8 cellular contexts compared by ENCODE assay signal in the genomic region with DNA sequence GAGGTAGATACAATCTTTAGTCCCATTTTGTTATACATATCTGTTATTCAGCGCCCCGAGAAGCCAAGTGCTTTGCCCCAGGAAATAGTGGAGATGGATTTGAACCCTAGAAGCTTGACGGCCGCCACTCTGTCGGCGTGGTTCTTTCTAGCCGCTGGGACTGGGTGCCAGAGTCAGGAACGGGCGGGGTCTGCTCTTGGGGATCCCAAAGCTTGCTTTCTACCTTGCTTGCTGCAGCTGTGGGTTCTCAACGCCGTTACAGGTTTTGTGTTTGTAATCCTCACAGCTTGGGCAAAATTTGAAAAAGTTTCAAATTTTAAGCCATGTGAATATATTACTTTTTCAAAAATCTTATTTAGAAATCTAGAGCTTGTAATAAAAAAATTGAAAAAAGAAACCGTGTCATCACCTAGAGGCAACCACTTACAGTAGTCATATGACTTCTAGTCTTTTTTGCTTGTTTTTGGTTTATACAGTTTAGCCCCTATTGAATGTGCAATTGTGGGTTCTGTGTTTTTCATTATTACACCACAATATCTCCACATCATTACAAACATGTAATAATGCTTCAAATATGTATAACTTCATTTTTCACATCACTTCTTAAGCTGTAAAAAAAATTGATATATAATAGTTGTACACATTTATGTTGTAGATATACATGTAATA. TPM values are rescaled to one million over a fixed set of nuclear protein-coding genes. Genes with fewer than 3 reads are reported as not detected.
A peak's percentile ranks its signal among the peaks of the same experiment; 100 is the strongest.
DNase-seq lines count a peak whose midpoint lies in the region; ATAC-seq and TF ChIP-seq lines count a peak whose summit lies in the region.

No MANE protein-coding gene starts in this region.

- H3K79me2 ChIP-seq in Karpas-422 (ENCODE audit: low read length): peaks cover 60% of the 10 kb centered on the region

- H4K20me1 ChIP-seq in Karpas-422 (ENCODE audit: insufficient read depth, low read depth, low read length): no peaks in the 10 kb centered on the region

- H3K9me3 Mint-ChIP-seq in activated CD8-positive, alpha-beta memory T cell treated with anti-CD3 and anti-CD28 coated beads, Interleukin-2, amount 10 ng/mL, durations not matched to agents 7 days and 5 days (ENCODE audit: low read depth): no peaks in the 10 kb centered on the region

- H3K27ac ChIP-seq in Karpas-422 (ENCODE audit: low read length): peak overlapping the region; percentile 66
- H3K27ac ChIP-seq in neutrophil: peak overlapping the region; percentile 79

- peaks cover 13% of the 10 kb centered on the region for H3K36me3 Mint-ChIP-seq in activated CD8-positive, alpha-beta memory T cell treated with anti-CD3 and anti-CD28 coated beads, Interleukin-2, amount 10 ng/mL, durations not matched to agents 7 days and 5 days

- no peak for TF ChIP-seq CTCF in neutrophil (IDR thresholded peaks at IDR 0.05)

- H3K27me3 ChIP-seq in Karpas-422 (ENCODE audit: low read length) (no peaks in the 10 kb centered on the region), neutrophil (no peaks in the 10 kb centered on the region)

- H3K4me3 Mint-ChIP-seq in activated CD8-positive, alpha-beta memory T cell treated with anti-CD3 and anti-CD28 coated beads, Interleukin-2, amount 10 ng/mL, durations not matched to agents 7 days and 5 days: peak overlapping the region; percentile 96

- no peaks in the 10 kb centered on the region for H3K9me2 ChIP-seq in Karpas-422 (replicated peaks; ENCODE audit: insufficient read depth, low read length)

- 0 out of 2 replicates have a peak, but pooled peaks cover 3% of the 10 kb centered on the region for H3K36me3 ChIP-seq in Karpas-422 (ENCODE audit: insufficient read depth, low read length)
- peaks cover 12% of the 10 kb centered on the region for H3K36me3 ChIP-seq in neutrophil

- H2AFZ ChIP-seq in Karpas-422 (ENCODE audit: low read length): peak overlapping the region; percentile 91; the same call in 1 of the 2 replicates

- peak; percentile 32 for ATAC-seq in activated CD8-positive, alpha-beta memory T cell treated with anti-CD3 and anti-CD28 coated beads, Interleukin-2, amount 10 ng/mL, durations not matched to agents 7 days and 5 days

- H3K4me1 Mint-ChIP-seq in activated CD8-positive, alpha-beta memory T cell treated with anti-CD3 and anti-CD28 coated beads, Interleukin-2, amount 10 ng/mL, durations not matched to agents 7 days and 5 days: peaks cover 28% of the 10 kb centered on the region

- no peaks in the 10 kb centered on the region for H3K27me3 Mint-ChIP-seq in activated CD8-positive, alpha-beta memory T cell treated with anti-CD3 and anti-CD28 coated beads, Interleukin-2, amount 10 ng/mL, durations not matched to agents 7 days and 5 days

- H3K9me3 ChIP-seq in Karpas-422 (ENCODE audit: low read length) (no peaks in the 10 kb centered on the region), neutrophil (no peaks in the 10 kb centered on the region)

- DNase-seq in activated CD8-positive, alpha-beta memory T cell treated with anti-CD3 and anti-CD28 coated beads for 48 hours (ENCODE audit: low read depth in 2 of 3, low spot score in 2 of 3): peak in 2 of 3 experiments; percentile 8 to 14
- no peak for DNase-seq in activated CD8-positive, alpha-beta memory T cell treated with anti-CD3 and anti-CD28 coated beads for 24 hours
- DNase-seq in Karpas-422 (peak; percentile 75), fibroblast of peridontal ligament (ENCODE audit: extremely low read depth) (peak; percentile 34), EL (no peak), NCI-H510A (lab: John Stamatoyannopoulos, UW) (no peak)
- peak; percentile 61 for DNase-seq in activated CD8-positive, alpha-beta memory T cell treated with anti-CD3 and anti-CD28 coated beads, Interleukin-2, amount 10 ng/mL, durations not matched to agents 7 days and 5 days

- H3K9ac ChIP-seq in Karpas-422 (ENCODE audit: low read length): peak overlapping the region; percentile 83

- peak overlapping the region; percentile 96 for H3K4me2 ChIP-seq in Karpas-422 (ENCODE audit: low read depth, low read length, poor library complexity, severe bottlenecking)

- peak overlapping the region; percentile 97 for H3K27ac Mint-ChIP-seq in activated CD8-positive, alpha-beta memory T cell treated with anti-CD3 and anti-CD28 coated beads, Interleukin-2, amount 10 ng/mL, durations not matched to agents 7 days and 5 days

- H3K4me1 ChIP-seq in Karpas-422 (ENCODE audit: low read length) (peaks cover 35% of the 10 kb centered on the region), neutrophil (ENCODE audit: control insufficient read depth in 1 of 2, insufficient read depth in 1 of 2, low read depth in 1 of 2, low read length in 1 of 2) (peaks cover 17 to 19% of the 10 kb centered on the region in 2 experiments)

- CTCF ChIA-PET in activated CD8-positive, alpha-beta memory T cell treated with anti-CD3 and anti-CD28 coated beads, Interleukin-2, amount 10 ng/mL, durations not matched to agents 7 days and 5 days (lab: Charles Lee): interaction anchor here (0.7 to 7.7 kb wide), 16 partner anchors 9 to 327 kb away, joined by 3 to 110 read pairs (median 4); partner anchors contain the start of genes AHCY, ITCH and TP53INP2

- H3K4me3 ChIP-seq in Karpas-422 (ENCODE audit: low read length) (peak overlapping the region; percentile 88), neutrophil (ENCODE audit: low read depth in 1 of 2, low read length in 1 of 2) (peak overlapping the region; percentile 84 to 89)

RNA-seq across cellular contexts. Expression of gene DYNLRB1, which starts 0.8 kb away (rescaled TPM):
- 163 and 179 TPM in 2 replicates for total RNA-seq in Karpas-422 (2014; rRNA removed; shearing (Covaris generic); ENCODE audit: low replicate concordance)
- total RNA-seq in activated CD8-positive, alpha-beta memory T cell treated with anti-CD3 and anti-CD28 coated beads, Interleukin-2, amount 10 ng/mL, durations not matched to agents 7 days and 5 days: 10 to 100 TPM; 88.5 to 93.6 TPM

RNA-seq across cellular contexts. Expression of gene MAP1LC3A, which starts 41.5 kb away (rescaled TPM):
- total RNA-seq in Karpas-422 (2014; rRNA removed; shearing (Covaris generic); ENCODE audit: low replicate concordance): 12.4 and 13.8 TPM in 2 replicates
- total RNA-seq in activated CD8-positive, alpha-beta memory T cell treated with anti-CD3 and anti-CD28 coated beads, Interleukin-2, amount 10 ng/mL, durations not matched to agents 7 days and 5 days: 1 to 10 TPM; 4.7 to 5.2 TPM

Comparison
In these comparisons a context has a peak if more than half of its experiments do, and no peak if none do; other contexts are left out.
1. DNase-seq: peak in activated CD8-positive, alpha-beta memory T cell treated with anti-CD3 and anti-CD28 coated beads for 48 hours (2 of 3), Karpas-422 (single experiment), activated CD8-positive, alpha-beta memory T cell treated with anti-CD3 and anti-CD28 coated beads, Interleukin-2, amount 10 ng/mL, durations not matched to agents 7 days and 5 days (single experiment) and fibroblast of peridontal ligament (single experiment); none in activated CD8-positive, alpha-beta memory T cell treated with anti-CD3 and anti-CD28 coated beads for 24 hours (single experiment), EL (single experiment) and NCI-H510A (single experiment).